ENCODE assay signal across 22 cellular contexts in the genomic region with DNA sequence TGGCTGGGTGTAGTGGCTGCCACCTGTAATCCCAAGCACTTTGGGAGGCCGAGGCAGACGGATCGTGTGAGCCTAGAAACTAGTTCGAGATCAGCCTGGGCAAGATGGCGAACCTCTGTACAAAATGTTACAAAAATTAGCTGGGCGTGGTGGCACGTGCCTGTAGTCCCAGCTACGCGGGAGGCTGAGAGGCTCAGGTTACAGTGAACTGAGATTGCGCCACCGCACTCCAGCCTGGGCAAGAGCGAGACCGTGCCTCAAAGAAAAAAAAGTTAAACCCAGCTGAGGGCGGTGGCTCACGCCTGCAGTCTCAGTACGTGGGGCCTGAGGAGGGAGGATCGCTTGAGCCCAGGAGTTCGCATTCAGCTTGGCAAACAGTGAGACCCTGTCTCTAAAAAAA. TPM values are rescaled to one million over a fixed set of nuclear protein-coding genes. Genes with fewer than 3 reads are reported as not detected.
DNase-seq lines count a peak whose midpoint lies in the region; ATAC-seq, FAIRE-seq and TF ChIP-seq lines count a peak whose summit lies in the region.
"Had no signal": no experiment of that assay in that cellular context is flagged by ENCODE, and none has a peak within 500 bp of the region (broad histone marks: within the 10 kb centered on the region; RNA-seq: fewer than 3 reads in every experiment).

No MANE protein-coding gene starts in this region.

- no peak overlapping the region for H4K91ac ChIP-seq in H9 (ENCODE audit: insufficient read length, low read depth, low read length)

- H3K36me3 ChIP-seq in breast epithelium (no peaks in the 10 kb centered on the region), PC-9 (ENCODE audit: low read depth) (no peaks in the 10 kb centered on the region), HepG2 (replicated peaks in 1 of 2; ENCODE audit: control insufficient read depth in 1 of 2, insufficient read depth in 2 of 2, low read length in 2 of 2) (no peaks in the 10 kb centered on the region), WERI-Rb-1 (no peaks in the 10 kb centered on the region)
- H3K36me3 ChIP-seq: BLaER1 had no signal

- no peak overlapping the region for H3K18ac ChIP-seq in H9 (ENCODE audit: insufficient read length, low read depth, low read length)

- H4K20me1 ChIP-seq in PC-9 (ENCODE audit: insufficient read depth) (no peaks in the 10 kb centered on the region), HepG2 (ENCODE audit: insufficient read depth, low read length) (no peaks in the 10 kb centered on the region), H9 (ENCODE audit: control insufficient read depth, insufficient read depth, insufficient read length) (no peaks in the 10 kb centered on the region)
- H4K20me1 ChIP-seq: BLaER1 had no signal

- TF ChIP-seq CTCF in MCF 10A (IDR thresholded peaks at IDR 0.05; ENCODE audit: unreplicated experiment) (no peak), breast epithelium (IDR thresholded peaks at IDR 0.05) (no peak), PC-9 (conservative IDR thresholded peaks at IDR 0.05) (no peak), HepG2 (CRISPR knock-in tag; IDR thresholded peaks at IDR 0.05) (no peak), WERI-Rb-1 (IDR thresholded peaks at IDR 0.05; ENCODE audit: low read depth, low read length) (no peak), H9 (conservative IDR thresholded peaks at IDR 0.05) (no peak)

- H3K4me3 Mint-ChIP-seq in MCF 10A (ENCODE audit: unreplicated experiment) (no peak overlapping the region), H9 (peak overlapping the region in 1 of 2 experiments; percentile 42; a peak in 2 of 5 replicates)
- H3K4me3 Mint-ChIP-seq: CD8-positive, alpha-beta T cell had no signal

- intact Hi-C loops in MCF 10A (cut with micrococcal nuclease): no loop called here
- intact Hi-C loops in breast epithelium (cut with DNase I; ENCODE audit: low total_unique reads): no loop called here
- intact Hi-C loops in PC-9 (cut with micrococcal nuclease; ENCODE audit: unreplicated experiment): no loop called here
- intact Hi-C loops in HepG2 (cut with micrococcal nuclease; ENCODE audit: unreplicated experiment): no loop called here

- CTCF ChIA-PET in MCF 10A (lab: Yijun Ruan, JAX) (no interaction called here), PC-9 (lab: Charles Lee) (interaction anchor here (0.6 kb wide), 1 partner anchor 460 kb away, joined by 3 read pairs; no protein-coding TSS in a partner anchor), HepG2 (lab: Yijun Ruan, JAX; ENCODE audit: low intra/inter-chr PET ratio, low total read pairs) (no interaction called here)

- in situ Hi-C loops in HepG2 (cut with HindIII; ENCODE audit: extremely low pct_ligation_motif_present, low pct_unique_long_range_greater_than_20kb): no loop called here

- no peak overlapping the region for H2BK12ac ChIP-seq in H9 (ENCODE audit: insufficient read length, low read depth, low read length)

- peak overlapping the region; percentile 56 for H3K4me2 ChIP-seq in PC-9
- no peak overlapping the region for H3K4me2 ChIP-seq in HepG2 (ENCODE audit: low read depth, low read length)
- H3K4me2 ChIP-seq in H9 (ENCODE audit: insufficient read depth, insufficient read length, low read length): no peak overlapping the region
- H3K4me2 ChIP-seq: BLaER1 had no signal

- H3K9ac ChIP-seq in HepG2 (ENCODE audit: insufficient read depth, low read depth, low read length) (no peak overlapping the region), H9 (ENCODE audit: extremely low read depth, insufficient read length, low read length) (no peak overlapping the region)
- H3K9ac ChIP-seq: BLaER1 had no signal

- H3K36me3 Mint-ChIP-seq in MCF 10A (ENCODE audit: insufficient read depth, unreplicated experiment): no peaks in the 10 kb centered on the region
- H3K36me3 Mint-ChIP-seq in H9 (ENCODE audit: insufficient read depth in 1 of 3, low read depth in 3 of 3): peaks cover 4 to 7% (median 5%) of the 10 kb centered on the region in 3 experiments; a peak in 6 of 7 replicates
- H3K36me3 Mint-ChIP-seq: CD14-positive monocyte; CD8-positive, alpha-beta T cell had no signal

- no peaks in the 10 kb centered on the region for H3K9me3 Mint-ChIP-seq in MCF 10A (ENCODE audit: unreplicated experiment)
- peaks cover 46 to 60% of the 10 kb centered on the region in 2 experiments for H3K9me3 Mint-ChIP-seq in H9
- H3K9me3 Mint-ChIP-seq: CD8-positive, alpha-beta T cell had no signal

- no peak for TF ChIP-seq EP300 in HepG2 (IDR thresholded peaks at IDR 0.05; ENCODE audit: low read depth in 2 of 2, low read length in 2 of 2)
- no peak for TF ChIP-seq EP300 in HepG2 (CRISPR knock-in tag; IDR thresholded peaks at IDR 0.05; ENCODE audit: borderline replicate concordance)

- H3K9me3 ChIP-seq in breast epithelium (no peaks in the 10 kb centered on the region), PC-9 (ENCODE audit: insufficient read depth, low read depth) (no peaks in the 10 kb centered on the region), HepG2 (ENCODE audit: low read length) (no peaks in the 10 kb centered on the region), WERI-Rb-1 (ENCODE audit: severe bottlenecking) (peaks cover 9% of the 10 kb centered on the region), H9 (ENCODE audit: control insufficient read depth, low read depth, low read length) (peaks cover 6% of the 10 kb centered on the region)

- H3K23me2 ChIP-seq in H9 (ENCODE audit: insufficient read length, low read depth, low read length, poor library complexity, severe bottlenecking): no peaks in the 10 kb centered on the region

- H3K27me3 Mint-ChIP-seq in MCF 10A (ENCODE audit: insufficient read depth, unreplicated experiment) (peaks cover 21% of the 10 kb centered on the region), H9 (ENCODE audit: low read depth) (no peaks in the 10 kb centered on the region; the same call in none of the 2 replicates)

- H3K79me2 ChIP-seq in PC-9 (ENCODE audit: low read depth) (no peaks in the 10 kb centered on the region), HepG2 (ENCODE audit: insufficient read depth, low read length) (no peaks in the 10 kb centered on the region), H9 (ENCODE audit: insufficient read depth, low read length) (no peaks in the 10 kb centered on the region)

- H3F3A ChIP-seq in PC-9 (ENCODE audit: insufficient read depth, low read depth): no peaks in the 10 kb centered on the region

- H3K4me1 ChIP-seq in breast epithelium (no peaks in the 10 kb centered on the region), PC-9 (replicated peaks; ENCODE audit: insufficient read depth) (0 out of 2 replicates have a peak, but pooled peaks cover 4% of the 10 kb centered on the region), HepG2 (ENCODE audit: insufficient read depth, low read length) (no peaks in the 10 kb centered on the region), H9 (ENCODE audit: insufficient read depth, low read length) (no peaks in the 10 kb centered on the region)

- no peaks in the 10 kb centered on the region for H3K9me2 ChIP-seq in PC-9 (ENCODE audit: insufficient read depth)

- H3K4me1 Mint-ChIP-seq in MCF 10A (ENCODE audit: insufficient read depth, unreplicated experiment) (no peaks in the 10 kb centered on the region), H9 (0 out of 4 replicates have a peak, but pooled peaks cover 0 to 2% of the 10 kb centered on the region in 2 experiments)

- H3K56ac ChIP-seq in H9 (ENCODE audit: insufficient read length, low read depth, low read length): no peak overlapping the region

- no peak overlapping the region for H3K4ac ChIP-seq in H9 (ENCODE audit: low read depth, low read length)

- no peak overlapping the region for H4K8ac ChIP-seq in H9 (replicated peaks; ENCODE audit: insufficient read length, low read depth, low read length)

- no peak for FAIRE-seq in HepG2 (lab: Jason Lieb, UNC)

- WGBS in HepG2 (ENCODE audit: low lambda C conversion rate): 50% methylated on average over 12 of the region's 18 CpGs
- no CpG with 5 or more reads among the region's 18 CpGs for WGBS in H9 (ENCODE audit: extremely low coverage, insufficient read length, low lambda C conversion rate)

- peak; percentile 9 for DNase-seq in MCF 10A (ENCODE audit: unreplicated experiment)
- DNase-seq in breast epithelium (ENCODE audit: low spot score in 2 of 2): no peak
- DNase-seq in PC-9: peak in 1 of 2 experiments; percentile 41
- DNase-seq in HepG2 (ENCODE audit: low spot score): no peak
- no peak for DNase-seq in WERI-Rb-1
- DNase-seq in H9: no peak
- DNase-seq in CD1c-positive myeloid dendritic cell (ENCODE audit: extremely low spot score): no peak
- DNase-seq: Calu3; CD8-positive, alpha-beta T cell; DMS79 treated with DMSO at 0.1 percent for 48 hours; GF-D8; GOT3; H7; IMR-90; KBM-7 had no signal

- H2BK20ac ChIP-seq in H9 (ENCODE audit: low read depth, low read length, poor library complexity, severe bottlenecking): no peak overlapping the region

- BruUV-seq in MCF 10A (replicated peaks; lab: Mats Ljungman, UMichigan): no TSS peak
- no TSS peak for BruUV-seq in PC-9 (replicated peaks; lab: Mats Ljungman, UMichigan)
- no TSS peak for BruUV-seq in HepG2 (replicated peaks; lab: Mats Ljungman, UMichigan)

- TF ChIP-seq RAD21 in HepG2 (CRISPR knock-in tag; IDR thresholded peaks at IDR 0.05): no peak

- no peak for TF ChIP-seq POLR2A in breast epithelium (IDR thresholded peaks at IDR 0.05)
- no peak for TF ChIP-seq POLR2A in HepG2 (IDR thresholded peaks at IDR 0.05; ENCODE audit: insufficient read depth in 1 of 2, low read depth in 2 of 2, low read length in 2 of 2)

- H4K5ac ChIP-seq in H9 (ENCODE audit: insufficient read length, low read depth, low read length): no peak overlapping the region

- H3K27ac Mint-ChIP-seq in MCF 10A (ENCODE audit: low read depth, unreplicated experiment) (no peak overlapping the region), H9 (no peak overlapping the region)
- H3K27ac Mint-ChIP-seq: CD8-positive, alpha-beta T cell had no signal

- no peak overlapping the region for H2BK15ac ChIP-seq in H9 (ENCODE audit: low read depth, low read length)

- POLR2A ChIA-PET in MCF 10A (lab: Yijun Ruan, JAX) (interaction anchor here (0.9 kb wide), 1 partner anchor 17 kb away, joined by 3 read pairs; no protein-coding TSS in a partner anchor), PC-9 (lab: Charles Lee; ENCODE audit: unreplicated experiment) (no interaction called here), HepG2 (lab: Yijun Ruan, JAX) (no interaction called here)

- H3K79me1 ChIP-seq in H9 (ENCODE audit: insufficient read depth, low read depth, low read length, poor library complexity, severe bottlenecking): no peaks in the 10 kb centered on the region

- H2AFZ ChIP-seq in PC-9: no peak overlapping the region
- no peak overlapping the region for H2AFZ ChIP-seq in HepG2 (ENCODE audit: low read length)
- H2AFZ ChIP-seq in H9 (ENCODE audit: low read length): no peak overlapping the region

- H3K14ac ChIP-seq in H9 (ENCODE audit: insufficient read depth, low read length): no peak overlapping the region

- no peak overlapping the region for H3T11ph ChIP-seq in H9 (ENCODE audit: low read length)

- no peak overlapping the region for H2BK120ac ChIP-seq in H9 (ENCODE audit: low read depth, low read length, poor library complexity, severe bottlenecking)

- peaks cover 0 to 10% of the 10 kb centered on the region in 2 donors for H3K27me3 ChIP-seq in breast epithelium
- no peaks in the 10 kb centered on the region for H3K27me3 ChIP-seq in PC-9 (ENCODE audit: insufficient read depth, low read depth)
- no peaks in the 10 kb centered on the region; a peak in 1 of 5 replicates for H3K27me3 ChIP-seq in HepG2 (ENCODE audit: control insufficient read depth in 1 of 2, insufficient read depth in 2 of 2, low read length in 2 of 2)
- H3K27me3 ChIP-seq in WERI-Rb-1 (ENCODE audit: insufficient read depth, low read depth, severe bottlenecking): peaks cover 8% of the 10 kb centered on the region
- H3K27me3 ChIP-seq in H9 (ENCODE audit: insufficient read depth, low read length): no peaks in the 10 kb centered on the region

- no peak overlapping the region for H3K4me3 ChIP-seq in breast epithelium
- H3K4me3 ChIP-seq in PC-9: no peak overlapping the region
- no peak overlapping the region for H3K4me3 ChIP-seq in HepG2 (replicated peaks in 1 of 3; ENCODE audit: insufficient read depth in 1 of 3, low read depth in 2 of 3, low read length in 3 of 3)
- H3K4me3 ChIP-seq in WERI-Rb-1 (ENCODE audit: low read depth, low read length): no peak overlapping the region
- H3K4me3 ChIP-seq: BLaER1 had no signal

- H2BK5ac ChIP-seq in H9 (ENCODE audit: insufficient read length, low read length): no peak overlapping the region

- H3K23ac ChIP-seq in H9 (ENCODE audit: insufficient read length, low read depth, low read length): no peak overlapping the region

- H3K27ac ChIP-seq in breast epithelium: no peak overlapping the region
- H3K27ac ChIP-seq in PC-9: no peak overlapping the region
- no peak overlapping the region for H3K27ac ChIP-seq in HepG2 (ENCODE audit: extremely low read length, insufficient read depth, low read length)
- H3K27ac ChIP-seq in WERI-Rb-1: no peak overlapping the region
- H3K27ac ChIP-seq in H9 (ENCODE audit: insufficient read length, low read depth, low read length): no peak overlapping the region
- H3K27ac ChIP-seq: 22Rv1, BLaER1, HL-60 had no signal

- H2AK5ac ChIP-seq in H9 (ENCODE audit: insufficient read length, low read length): no peak overlapping the region

- ATAC-seq in HepG2: no peak
- ATAC-seq: CD8-positive, alpha-beta T cell had no signal

RNA-seq across cellular contexts. Expression of a gene that starts 1.1 kb away (rescaled TPM):
- total RNA-seq in MCF 10A (2022): not detected in 2 replicates
- under 1 TPM in 1 of 3 donors, not detected in 2; 0.16 TPM for total RNA-seq in breast epithelium
- total RNA-seq in PC-9 (2021): not detected in 2 replicates
- not detected in 2 replicates for total RNA-seq in HepG2 (2016; rRNA removed; fragmentation: Illumina TruSeq; extraction: Trizol)
- total RNA-seq in HepG2 (2016; cell fraction: cytosol; rRNA removed; fragmentation: Illumina TruSeq; extraction: Trizol; ENCODE audit: low read depth): not detected in 2 replicates
- total RNA-seq in HepG2 (2016; cell fraction: insoluble cytoplasmic fraction; rRNA removed; fragmentation: Illumina TruSeq; extraction: Trizol): not detected in 2 replicates
- not detected in 2 replicates for total RNA-seq in HepG2 (2016; cell fraction: membrane; rRNA removed; fragmentation: Illumina TruSeq; extraction: Trizol)
- total RNA-seq in HepG2 (2016; cell fraction: nucleus; rRNA removed; fragmentation: Illumina TruSeq; extraction: Trizol): not detected in 2 replicates
- not detected in 2 replicates for polyA plus RNA-seq in HepG2 (2011; rRNA removed)
- polyA plus RNA-seq in HepG2 (2011; cell fraction: cytosol; rRNA removed): not detected in 2 replicates
- not detected in 2 replicates for polyA plus RNA-seq in HepG2 (2011; cell fraction: nucleus; rRNA removed)
- not detected in 2 replicates for polyA plus RNA-seq in HepG2 (2012)
- polyA plus RNA-seq in HepG2 (2016; cell fraction: cytosol; fragmentation: Illumina TruSeq; extraction: Trizol; ENCODE audit: low read depth): not detected in 2 replicates
- not detected in 2 replicates for polyA plus RNA-seq in HepG2 (2016; cell fraction: insoluble cytoplasmic fraction; fragmentation: Illumina TruSeq; extraction: Trizol; ENCODE audit: low read depth)
- not detected in 2 replicates for polyA plus RNA-seq in HepG2 (2016; cell fraction: membrane; fragmentation: Illumina TruSeq; extraction: Trizol; ENCODE audit: low read depth)
- not detected in 2 replicates for polyA plus RNA-seq in HepG2 (2016; cell fraction: nucleus; fragmentation: Illumina TruSeq; extraction: Trizol; ENCODE audit: insufficient read depth, low read depth)
- 0.33 TPM in 1 of 2 replicates, not detected in the other for polyA minus RNA-seq in HepG2 (2011; rRNA and poly(A)+ RNA removed; ENCODE audit: low replicate concordance)
- not detected in 2 replicates for polyA minus RNA-seq in HepG2 (2011; cell fraction: cytosol; rRNA and poly(A)+ RNA removed)
- polyA minus RNA-seq in HepG2 (2011; cell fraction: nucleus; rRNA and poly(A)+ RNA removed): not detected in 2 replicates
- not detected in 2 replicates for total RNA-seq in H9 (2021)
- total RNA-seq: A673, Calu3, HT1080, IMR-90 had no signal
- polyA plus RNA-seq: AG04450, IMR-90 had no signal

RNA-seq across cellular contexts. Expression of a gene that starts 1.8 kb away (rescaled TPM):
- total RNA-seq in MCF 10A (2022) (not detected in 2 replicates), breast epithelium (not detected), PC-9 (2021) (not detected in 2 replicates), HepG2 (2016; rRNA removed; fragmentation: Illumina TruSeq; extraction: Trizol) (not detected in 2 replicates), H9 (2021) (not detected in 2 replicates)
- not detected in 2 replicates for total RNA-seq in HepG2 (2016; cell fraction: cytosol; rRNA removed; fragmentation: Illumina TruSeq; extraction: Trizol; ENCODE audit: low read depth)
- not detected in 2 replicates for total RNA-seq in HepG2 (2016; cell fraction: insoluble cytoplasmic fraction; rRNA removed; fragmentation: Illumina TruSeq; extraction: Trizol)
- total RNA-seq in HepG2 (2016; cell fraction: membrane; rRNA removed; fragmentation: Illumina TruSeq; extraction: Trizol): not detected in 2 replicates
- not detected in 2 replicates for total RNA-seq in HepG2 (2016; cell fraction: nucleus; rRNA removed; fragmentation: Illumina TruSeq; extraction: Trizol)
- not detected in 2 replicates for polyA plus RNA-seq in HepG2 (2011; rRNA removed)
- polyA plus RNA-seq in HepG2 (2011; cell fraction: cytosol; rRNA removed): not detected in 2 replicates
- not detected in 2 replicates for polyA plus RNA-seq in HepG2 (2011; cell fraction: nucleus; rRNA removed)
- not detected in 2 replicates for polyA plus RNA-seq in HepG2 (2012)
- not detected in 2 replicates for polyA plus RNA-seq in HepG2 (2016; cell fraction: cytosol; fragmentation: Illumina TruSeq; extraction: Trizol; ENCODE audit: low read depth)
- polyA plus RNA-seq in HepG2 (2016; cell fraction: insoluble cytoplasmic fraction; fragmentation: Illumina TruSeq; extraction: Trizol; ENCODE audit: low read depth): not detected in 2 replicates
- polyA plus RNA-seq in HepG2 (2016; cell fraction: membrane; fragmentation: Illumina TruSeq; extraction: Trizol; ENCODE audit: low read depth): not detected in 2 replicates
- not detected in 2 replicates for polyA plus RNA-seq in HepG2 (2016; cell fraction: nucleus; fragmentation: Illumina TruSeq; extraction: Trizol; ENCODE audit: insufficient read depth, low read depth)
- polyA minus RNA-seq in HepG2 (2011; rRNA and poly(A)+ RNA removed; ENCODE audit: low replicate concordance): not detected in 2 replicates
- polyA minus RNA-seq in HepG2 (2011; cell fraction: cytosol; rRNA and poly(A)+ RNA removed): not detected in 2 replicates
- polyA minus RNA-seq in HepG2 (2011; cell fraction: nucleus; rRNA and poly(A)+ RNA removed): not detected in 2 replicates
- total RNA-seq: A673; Calu3; CD8-positive, alpha-beta T cell; H7; HT1080; IMR-90 had no signal
- polyA plus RNA-seq: AG04450, CD14-positive monocyte, IMR-90 had no signal

RNA-seq across cellular contexts. Expression of a gene that starts 39.3 kb away (rescaled TPM):
- total RNA-seq in MCF 10A (2022) (not detected in 2 replicates), breast epithelium (not detected), PC-9 (2021) (not detected in 2 replicates), HepG2 (2016; rRNA removed; fragmentation: Illumina TruSeq; extraction: Trizol) (not detected in 2 replicates), H9 (2021) (not detected in 2 replicates)
- not detected in 2 replicates for total RNA-seq in HepG2 (2016; cell fraction: cytosol; rRNA removed; fragmentation: Illumina TruSeq; extraction: Trizol; ENCODE audit: low read depth)
- total RNA-seq in HepG2 (2016; cell fraction: insoluble cytoplasmic fraction; rRNA removed; fragmentation: Illumina TruSeq; extraction: Trizol): not detected in 2 replicates
- total RNA-seq in HepG2 (2016; cell fraction: membrane; rRNA removed; fragmentation: Illumina TruSeq; extraction: Trizol): not detected in 2 replicates
- not detected in 2 replicates for total RNA-seq in HepG2 (2016; cell fraction: nucleus; rRNA removed; fragmentation: Illumina TruSeq; extraction: Trizol)
- polyA plus RNA-seq in HepG2 (2011; rRNA removed): not detected in 2 replicates
- not detected in 2 replicates for polyA plus RNA-seq in HepG2 (2011; cell fraction: cytosol; rRNA removed)
- not detected in 2 replicates for polyA plus RNA-seq in HepG2 (2011; cell fraction: nucleus; rRNA removed)
- not detected in 2 replicates for polyA plus RNA-seq in HepG2 (2012)
- polyA plus RNA-seq in HepG2 (2016; cell fraction: cytosol; fragmentation: Illumina TruSeq; extraction: Trizol; ENCODE audit: low read depth): not detected in 2 replicates
- polyA plus RNA-seq in HepG2 (2016; cell fraction: insoluble cytoplasmic fraction; fragmentation: Illumina TruSeq; extraction: Trizol; ENCODE audit: low read depth): not detected in 2 replicates
- not detected in 2 replicates for polyA plus RNA-seq in HepG2 (2016; cell fraction: membrane; fragmentation: Illumina TruSeq; extraction: Trizol; ENCODE audit: low read depth)
- polyA plus RNA-seq in HepG2 (2016; cell fraction: nucleus; fragmentation: Illumina TruSeq; extraction: Trizol; ENCODE audit: insufficient read depth, low read depth): not detected in 2 replicates
- polyA minus RNA-seq in HepG2 (2011; rRNA and poly(A)+ RNA removed; ENCODE audit: low replicate concordance): not detected in 2 replicates
- polyA minus RNA-seq in HepG2 (2011; cell fraction: cytosol; rRNA and poly(A)+ RNA removed): not detected in 2 replicates
- polyA minus RNA-seq in HepG2 (2011; cell fraction: nucleus; rRNA and poly(A)+ RNA removed): not detected in 2 replicates
- total RNA-seq: A673; Calu3; CD8-positive, alpha-beta T cell; H7; HT1080; IMR-90 had no signal
- polyA plus RNA-seq: AG04450, CD14-positive monocyte, IMR-90 had no signal
